In the genomic region with DNA sequence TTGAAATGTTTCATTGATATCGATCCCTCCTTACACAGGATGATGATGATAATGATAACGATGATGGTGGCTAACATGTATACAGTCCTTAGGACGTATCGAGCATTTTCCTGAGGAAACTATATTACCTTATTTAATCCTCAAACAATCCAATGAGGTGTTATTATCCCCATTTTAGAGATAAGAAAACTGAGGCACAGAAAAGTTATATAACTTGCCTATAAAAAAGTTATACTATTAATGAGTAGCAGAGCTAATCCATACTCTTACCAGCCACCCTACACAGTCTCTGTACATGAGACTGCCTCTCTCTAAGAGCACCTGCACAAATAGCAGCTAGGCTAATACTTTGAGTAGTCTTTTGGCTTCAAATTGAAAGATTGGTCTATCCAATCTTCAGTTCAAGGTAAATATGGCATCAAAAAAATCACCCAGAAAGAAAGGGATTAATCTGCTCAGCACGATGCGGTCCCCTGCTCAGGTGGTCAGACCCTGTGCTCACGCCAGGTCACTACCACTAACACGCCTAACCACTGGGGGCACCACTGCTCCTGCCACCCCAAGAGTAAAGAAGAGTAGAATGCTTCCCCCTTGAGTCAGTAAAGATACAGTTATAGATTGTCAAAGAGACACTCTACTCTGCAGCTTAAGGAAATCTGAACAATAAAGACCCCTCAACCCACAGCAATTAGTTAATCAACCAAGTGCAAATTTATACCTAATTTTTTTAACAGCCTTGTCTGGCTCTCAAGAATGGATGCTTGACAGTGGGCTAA, we compare ENCODE assay signal across 1 cellular context.
TF ChIP-seq lines count a peak whose summit lies in the region.

No MANE protein-coding gene starts in this region.

TF ChIP-seq in HCT116, 20 proteins besides CTCF, POLR2A, EP300 and RAD21 (continued from another document):
- no peak for TF ChIP-seq CBX3 (IDR thresholded peaks at IDR 0.05; ENCODE audit: low read depth)
- no peak for TF ChIP-seq SP1 (IDR thresholded peaks at IDR 0.05; ENCODE audit: low read depth)
- no peak for TF ChIP-seq TCF7L2 (IDR thresholded peaks at IDR 0.05; ENCODE audit: borderline replicate concordance, extremely low read depth, insufficient read depth, insufficient read length)
- no peak for TF ChIP-seq FOSL1 (IDR thresholded peaks at IDR 0.05; ENCODE audit: low read depth)
- no peak for TF ChIP-seq ELF1 (IDR thresholded peaks at IDR 0.05; ENCODE audit: borderline replicate concordance, low read depth)
- TF ChIP-seq, protein P1, sequence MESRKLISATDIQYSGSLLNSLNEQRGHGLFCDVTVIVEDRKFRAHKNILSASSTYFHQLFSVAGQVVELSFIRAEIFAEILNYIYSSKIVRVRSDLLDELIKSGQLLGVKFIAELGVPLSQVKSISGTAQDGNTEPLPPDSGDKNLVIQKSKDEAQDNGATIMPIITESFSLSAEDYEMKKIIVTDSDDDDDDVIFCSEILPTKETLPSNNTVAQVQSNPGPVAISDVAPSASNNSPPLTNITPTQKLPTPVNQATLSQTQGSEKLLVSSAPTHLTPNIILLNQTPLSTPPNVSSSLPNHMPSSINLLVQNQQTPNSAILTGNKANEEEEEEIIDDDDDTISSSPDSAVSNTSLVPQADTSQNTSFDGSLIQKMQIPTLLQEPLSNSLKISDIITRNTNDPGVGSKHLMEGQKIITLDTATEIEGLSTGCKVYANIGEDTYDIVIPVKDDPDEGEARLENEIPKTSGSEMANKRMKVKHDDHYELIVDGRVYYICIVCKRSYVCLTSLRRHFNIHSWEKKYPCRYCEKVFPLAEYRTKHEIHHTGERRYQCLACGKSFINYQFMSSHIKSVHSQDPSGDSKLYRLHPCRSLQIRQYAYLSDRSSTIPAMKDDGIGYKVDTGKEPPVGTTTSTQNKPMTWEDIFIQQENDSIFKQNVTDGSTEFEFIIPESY (IDR thresholded peaks at IDR 0.05; ENCODE audit: extremely low read depth, insufficient replicate concordance, low read length): no peak
- TF ChIP-seq YY1 (IDR thresholded peaks at IDR 0.05; ENCODE audit: extremely low read depth, insufficient replicate concordance, low read depth, low read length): no peak
